31 cellular contexts compared by ENCODE assay signal in the genomic region with DNA sequence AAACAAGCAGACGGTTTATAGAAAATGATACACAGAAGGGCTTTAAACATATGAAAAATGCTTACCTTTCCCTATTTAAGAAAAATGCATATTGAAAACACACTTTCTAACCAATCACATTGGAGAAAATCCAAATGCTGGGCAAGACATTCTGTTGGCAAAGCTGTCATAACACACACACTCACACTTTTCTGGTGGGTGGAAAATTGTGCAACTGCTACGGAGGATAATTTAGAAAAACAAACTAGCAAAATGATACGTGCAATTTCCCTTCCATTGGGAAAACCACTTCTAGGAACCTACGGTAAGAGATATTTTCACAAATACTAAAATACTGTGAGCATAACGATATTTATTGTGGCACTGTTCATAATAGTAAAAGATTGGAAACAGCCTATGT.
"Had no signal": no experiment of that assay in that cellular context is flagged by ENCODE, and none has a peak within 500 bp of the region (broad histone marks: within the 10 kb centered on the region; RNA-seq: fewer than 3 reads in every experiment).

No MANE protein-coding gene starts in this region.

- H3K27ac ChIP-seq: adrenal gland, body of pancreas, cardiac muscle cell, epithelial cell of prostate, esophagus squamous epithelium, gastroesophageal sphincter, heart right ventricle, hepatocyte had no signal

- H3K9me3 Mint-ChIP-seq: activated CD4-positive, alpha-beta memory T cell treated with anti-CD3 and anti-CD28 coated beads, Interleukin-2, amount 10 ng/mL, durations not matched to agents 7 days and 5 days; activated CD4-positive, alpha-beta T cell treated with anti-CD3 and anti-CD28 coated beads, Interleukin-2, amount 10 ng/mL, durations not matched to agents 24 days and 14 days; activated naive CD4-positive, alpha-beta T cell treated with anti-CD3 and anti-CD28 coated beads, Interleukin-2, amount 10 ng/mL, durations not matched to agents 7 days and 5 days; activated naive CD4-positive, alpha-beta T cell treated with anti-CD3 and anti-CD28 coated beads, Interleukin-2, amount 50 U/mL, for 72 hours; activated naive CD8-positive, alpha-beta T cell treated with anti-CD3 and anti-CD28 coated beads, Interleukin-2, amount 10 ng/mL, durations not matched to agents 7 days and 5 days; activated T-cell treated with anti-CD3 and anti-CD28 coated beads, Interleukin-2, amount 50 U/mL, for 24 hours; activated T-cell treated with anti-CD3 and anti-CD28 coated beads, Interleukin-2, amount 50 U/mL, for 72 hours had no signal

- H3K4me1 Mint-ChIP-seq: activated CD4-positive, alpha-beta memory T cell treated with anti-CD3 and anti-CD28 coated beads, Interleukin-2, amount 10 ng/mL, durations not matched to agents 7 days and 5 days; activated CD4-positive, alpha-beta T cell treated with anti-CD3 and anti-CD28 coated beads for 36 hours; activated CD4-positive, alpha-beta T cell treated with anti-CD3 and anti-CD28 coated beads, Interleukin-2, amount 10 ng/mL, durations not matched to agents 24 days and 14 days; activated naive CD4-positive, alpha-beta T cell treated with anti-CD3 and anti-CD28 coated beads, Interleukin-2, amount 10 ng/mL, durations not matched to agents 7 days and 5 days; activated naive CD8-positive, alpha-beta T cell treated with anti-CD3 and anti-CD28 coated beads, Interleukin-2, amount 10 ng/mL, durations not matched to agents 7 days and 5 days had no signal

- H3K27me3 ChIP-seq: adrenal gland, body of pancreas, cardiac muscle cell, esophagus squamous epithelium, gastroesophageal sphincter, heart right ventricle, hepatocyte had no signal

- H3K27ac Mint-ChIP-seq: activated CD4-positive, alpha-beta memory T cell treated with anti-CD3 and anti-CD28 coated beads, Interleukin-2, amount 10 ng/mL, durations not matched to agents 7 days and 5 days; activated CD4-positive, alpha-beta T cell treated with anti-CD3 and anti-CD28 coated beads for 36 hours; activated CD4-positive, alpha-beta T cell treated with anti-CD3 and anti-CD28 coated beads, Interleukin-2, amount 10 ng/mL, durations not matched to agents 24 days and 14 days; activated naive CD4-positive, alpha-beta T cell treated with anti-CD3 and anti-CD28 coated beads, Interleukin-2, amount 10 ng/mL, durations not matched to agents 7 days and 5 days; activated naive CD8-positive, alpha-beta T cell treated with anti-CD3 and anti-CD28 coated beads, Interleukin-2, amount 10 ng/mL, durations not matched to agents 7 days and 5 days; activated T-cell treated with anti-CD3 and anti-CD28 coated beads, Interleukin-2, amount 50 U/mL, for 24 hours; activated T-cell treated with anti-CD3 and anti-CD28 coated beads, Interleukin-2, amount 50 U/mL, for 72 hours had no signal

- H3K27me3 Mint-ChIP-seq: activated CD4-positive, alpha-beta memory T cell treated with anti-CD3 and anti-CD28 coated beads, Interleukin-2, amount 10 ng/mL, durations not matched to agents 7 days and 5 days; activated CD4-positive, alpha-beta T cell treated with anti-CD3 and anti-CD28 coated beads for 36 hours; activated CD4-positive, alpha-beta T cell treated with anti-CD3 and anti-CD28 coated beads, Interleukin-2, amount 10 ng/mL, durations not matched to agents 24 days and 14 days; activated naive CD4-positive, alpha-beta T cell treated with anti-CD3 and anti-CD28 coated beads, Interleukin-2, amount 10 ng/mL, durations not matched to agents 7 days and 5 days; activated naive CD8-positive, alpha-beta T cell treated with anti-CD3 and anti-CD28 coated beads, Interleukin-2, amount 10 ng/mL, durations not matched to agents 7 days and 5 days; activated T-cell treated with anti-CD3 and anti-CD28 coated beads, Interleukin-2, amount 50 U/mL, for 24 hours had no signal

- H3K36me3 ChIP-seq: adrenal gland, cardiac muscle cell, esophagus squamous epithelium, heart right ventricle had no signal

- H3K9me3 ChIP-seq: adrenal gland, body of pancreas, esophagus squamous epithelium, gastroesophageal sphincter, heart right ventricle had no signal

- H3K36me3 Mint-ChIP-seq: activated naive CD4-positive, alpha-beta T cell treated with anti-CD3 and anti-CD28 coated beads, Interleukin-2, amount 10 ng/mL, durations not matched to agents 7 days and 5 days had no signal

- ATAC-seq: activated CD4-positive, alpha-beta T cell treated with anti-CD3 and anti-CD28 coated beads for 36 hours; activated naive CD4-positive, alpha-beta T cell treated with anti-CD3 and anti-CD28 coated beads, Interleukin-2, amount 50 U/mL, for 72 hours; activated T-cell treated with anti-CD3 and anti-CD28 coated beads, Interleukin-2, amount 50 U/mL, for 72 hours; body of pancreas; gastroesophageal sphincter; heart right ventricle had no signal

- H3K4me1 ChIP-seq: adrenal gland, body of pancreas, esophagus squamous epithelium, gastroesophageal sphincter, heart right ventricle had no signal

- H3K4me3 Mint-ChIP-seq: activated CD4-positive, alpha-beta memory T cell treated with anti-CD3 and anti-CD28 coated beads, Interleukin-2, amount 10 ng/mL, durations not matched to agents 7 days and 5 days; activated CD4-positive, alpha-beta T cell treated with anti-CD3 and anti-CD28 coated beads for 36 hours; activated CD4-positive, alpha-beta T cell treated with anti-CD3 and anti-CD28 coated beads, Interleukin-2, amount 10 ng/mL, durations not matched to agents 24 days and 14 days; activated naive CD4-positive, alpha-beta T cell treated with anti-CD3 and anti-CD28 coated beads, Interleukin-2, amount 10 ng/mL, durations not matched to agents 7 days and 5 days; activated naive CD8-positive, alpha-beta T cell treated with anti-CD3 and anti-CD28 coated beads, Interleukin-2, amount 10 ng/mL, durations not matched to agents 7 days and 5 days; activated T-cell treated with anti-CD3 and anti-CD28 coated beads, Interleukin-2, amount 50 U/mL, for 24 hours; activated T-cell treated with anti-CD3 and anti-CD28 coated beads, Interleukin-2, amount 50 U/mL, for 72 hours had no signal

- DNase-seq: activated CD4-positive, alpha-beta memory T cell treated with anti-CD3 and anti-CD28 coated beads, Interleukin-2, amount 10 ng/mL, durations not matched to agents 7 days and 5 days; activated CD4-positive, alpha-beta T cell treated with anti-CD3 and anti-CD28 coated beads for 36 hours; activated CD4-positive, alpha-beta T cell treated with anti-CD3 and anti-CD28 coated beads, Interleukin-2, amount 10 ng/mL, durations not matched to agents 24 days and 14 days; activated CD4-positive, CD25-positive, alpha-beta regulatory T cell; activated CD4-positive, CD25-positive, alpha-beta regulatory T cell treated with anti-CD3 and anti-CD28 coated beads, Interleukin-2, amount 50 U/mL, for 72 hours; activated CD8-positive, alpha-beta memory T cell treated with anti-CD3 and anti-CD28 coated beads, Interleukin-2, amount 50 U/mL, for 48 hours; activated gamma-delta T cell; activated naive CD4-positive, alpha-beta T cell; activated naive CD4-positive, alpha-beta T cell treated with anti-CD3 and anti-CD28 coated beads, Interleukin-2, amount 10 ng/mL, durations not matched to agents 7 days and 5 days; activated naive CD8-positive, alpha-beta T cell treated with anti-CD3 and anti-CD28 coated beads, Interleukin-2, amount 10 ng/mL, durations not matched to agents 7 days and 5 days; activated T-cell treated with anti-CD3 and anti-CD28 coated beads for 4 hours; activated T-cell treated with anti-CD3 and anti-CD28 coated beads, Interleukin-2, amount 50 U/mL, for 24 hours; activated T-cell treated with anti-CD3 and anti-CD28 coated beads, Interleukin-2, amount 50 U/mL, for 72 hours; amygdala; aorta; body of pancreas; central memory CD4-positive, alpha-beta T cell; cerebellar nuclear complex; cortex of kidney; dermis blood vessel endothelial cell; effector CD8-positive, alpha-beta T cell; esophagus squamous epithelium; foreskin melanocyte; heart right ventricle; T-helper 2 cell had no signal

- H3K4me3 ChIP-seq: adrenal gland, body of pancreas, cardiac muscle cell, esophagus squamous epithelium, gastroesophageal sphincter, heart right ventricle, hepatocyte had no signal
